8 cellular contexts compared by ENCODE assay signal in the genomic region with DNA sequence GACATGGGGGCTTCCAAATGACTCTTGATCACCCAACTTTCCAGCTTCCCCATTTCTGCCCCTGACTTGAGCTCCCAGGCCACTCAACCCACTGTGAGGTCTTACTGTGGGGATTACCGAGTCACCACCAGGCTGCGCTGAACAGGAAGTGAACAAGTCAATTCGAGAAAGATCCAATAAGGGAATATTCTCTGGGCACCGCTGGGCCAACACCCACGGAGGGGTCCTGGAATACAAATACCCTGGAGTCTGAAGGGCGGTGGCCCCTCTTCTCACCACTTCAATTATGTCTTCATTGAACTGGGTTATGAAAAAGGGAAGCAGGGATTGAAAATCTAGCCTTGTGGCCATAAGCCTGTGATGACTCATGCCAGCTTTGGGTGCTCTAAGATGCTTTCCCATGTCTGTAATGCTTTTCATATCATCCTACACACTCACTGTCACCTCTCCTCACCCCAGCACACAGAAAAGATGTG. TPM values are rescaled to one million over a fixed set of nuclear protein-coding genes. Genes with fewer than 3 reads are reported as not detected.
DNase-seq lines count a peak whose midpoint lies in the region; ATAC-seq lines count a peak whose summit lies in the region.

No MANE protein-coding gene starts in this region.

- H3K27me3 Mint-ChIP-seq in memory B cell, result no peaks in the 10 kb centered on the region

- DNase-seq in AG08395 (ENCODE audit: low spot score) (peak; percentile 73), SJCRH30 (peak in 1 of 2 experiments; percentile 53), memory B cell (ENCODE audit: low spot score in 2 of 2) (peak in 1 of 2 donors; percentile 37), NCI-H82 (lab: John Stamatoyannopoulos, UW) (no peak), DMS 273 (lab: John Stamatoyannopoulos, UW; ENCODE audit: unreplicated experiment) (no peak), HuH-7 (ENCODE audit: low spot score) (no peak)

- peak overlapping the region; percentile 67 for H3K4me3 Mint-ChIP-seq in memory B cell

- H3K27ac ChIP-seq in SJCRH30, result peak overlapping the region; percentile 59

- peaks cover 27% of the 10 kb centered on the region for H3K36me3 Mint-ChIP-seq in memory B cell

- H3K4me1 ChIP-seq in SJCRH30, result peaks cover 16% of the 10 kb centered on the region

- H3K4me3 ChIP-seq in SJCRH30, result no peak overlapping the region

- ATAC-seq in GM18870 (IDR thresholded peaks at IDR 0.05; ENCODE audit: unreplicated experiment) (peak; percentile 94), HG03025 (IDR thresholded peaks at IDR 0.05; ENCODE audit: low FRiP score, unreplicated experiment) (peak; percentile 82), memory B cell (ENCODE audit: low read depth) (peak; percentile 73)

- peaks cover 74% of the 10 kb centered on the region for H3K4me1 Mint-ChIP-seq in memory B cell

- H3K9me3 ChIP-seq in SJCRH30 (replicated peaks), result no peaks in the 10 kb centered on the region

- H3K36me3 ChIP-seq in SJCRH30, result peaks cover 4% of the 10 kb centered on the region; the same call in 1 of the 2 replicates

- H3K27me3 ChIP-seq in SJCRH30, result no peaks in the 10 kb centered on the region

- H3K27ac Mint-ChIP-seq in memory B cell, result peak overlapping the region; percentile 94

- no peaks in the 10 kb centered on the region for H3K9me3 Mint-ChIP-seq in memory B cell

RNA-seq across cellular contexts. Expression of gene BCL11A, which starts 37.7 kb away (rescaled TPM):
- total RNA-seq in SJCRH30 (2014; rRNA removed; shearing (Covaris generic)), result 23.1 and 29.7 TPM in 2 replicates
